Comparison of ENCODE assay signal across 9 cellular contexts in genomic region chr1:234955107-234955731, GRCh38.
DNase-seq lines count a peak whose midpoint lies in the region; ATAC-seq and TF ChIP-seq lines count a peak whose summit lies in the region.
"Had no signal": no experiment of that assay in that cellular context is flagged by ENCODE, and none has a peak within 500 bp of the region (broad histone marks: within the 10 kb centered on the region; RNA-seq: fewer than 3 reads in every experiment).

No MANE protein-coding gene starts in this region.

- H3K36me3 ChIP-seq in KOPT-K1 (ENCODE audit: insufficient read depth, low read length), result no peaks in the 10 kb centered on the region

- no peak for ATAC-seq in GM21423 (IDR thresholded peaks at IDR 0.05; ENCODE audit: unreplicated experiment)

- H3K27ac Mint-ChIP-seq in activated naive CD8-positive, alpha-beta T cell treated with anti-CD3 and anti-CD28 coated beads for 36 hours, result peak overlapping the region; percentile 84

- peak overlapping the region; percentile 47 for H3K27ac ChIP-seq in KOPT-K1 (ENCODE audit: low read depth, low read length, poor library complexity, severe bottlenecking)
- H3K27ac ChIP-seq: KMS-11 had no signal

- no peaks in the 10 kb centered on the region for H3K9me3 Mint-ChIP-seq in activated naive CD8-positive, alpha-beta T cell treated with anti-CD3 and anti-CD28 coated beads for 36 hours

- no peaks in the 10 kb centered on the region for H3K9me3 ChIP-seq in KOPT-K1 (ENCODE audit: insufficient read depth, low read length, poor library complexity, severe bottlenecking)

- H3K4me3 ChIP-seq in GM12865 (ENCODE audit: low read depth, low read length), result peak overlapping the region; percentile 11

- no peak overlapping the region for H3K4me3 Mint-ChIP-seq in activated naive CD8-positive, alpha-beta T cell treated with anti-CD3 and anti-CD28 coated beads for 36 hours

- TF ChIP-seq CTCF in GM12865 (IDR thresholded peaks at IDR 0.05; ENCODE audit: insufficient read depth, low read depth, low read length, missing control alignments), result no peak

- no peaks in the 10 kb centered on the region for H3K36me3 Mint-ChIP-seq in activated naive CD8-positive, alpha-beta T cell treated with anti-CD3 and anti-CD28 coated beads for 36 hours

- peaks cover 54% of the 10 kb centered on the region for H3K4me1 Mint-ChIP-seq in activated naive CD8-positive, alpha-beta T cell treated with anti-CD3 and anti-CD28 coated beads for 36 hours

- H3K27me3 Mint-ChIP-seq in activated naive CD8-positive, alpha-beta T cell treated with anti-CD3 and anti-CD28 coated beads for 36 hours, result no peaks in the 10 kb centered on the region

- DNase-seq in GM12865 (ENCODE audit: low read depth) (peak; percentile 63), left kidney (ENCODE audit: low read depth, low spot score) (peak; percentile 75), stromal cell of bone marrow (ENCODE audit: low read depth) (peak; percentile 63), A172 (ENCODE audit: low spot score) (no peak)
- DNase-seq in activated naive CD8-positive, alpha-beta T cell treated with anti-CD3 and anti-CD28 coated beads for 36 hours, result no peak
- DNase-seq in stimulated activated CD4-positive, alpha-beta T cell treated with anti-CD3 and anti-CD28 coated beads, Interleukin-4, amount 100 ng/mL, for 4 hours, result no peak

Comparison
In these comparisons a context has a peak if more than half of its experiments do, and no peak if none do; other contexts are left out.
1. DNase-seq: peak in GM12865 (single experiment), left kidney (single experiment) and stromal cell of bone marrow (single experiment); none in activated naive CD8-positive, alpha-beta T cell treated with anti-CD3 and anti-CD28 coated beads for 36 hours (single experiment), stimulated activated CD4-positive, alpha-beta T cell treated with anti-CD3 and anti-CD28 coated beads, Interleukin-4, amount 100 ng/mL, for 4 hours (0 of 2) and A172 (single experiment).